Comparison of ENCODE assay signal across 8 cellular contexts in genomic region chr15:31080618-31081017, GRCh38. TPM values are rescaled to one million over a fixed set of nuclear protein-coding genes. Genes with fewer than 3 reads are reported as not detected.
DNase-seq lines count a peak whose midpoint lies in the region; ATAC-seq and TF ChIP-seq lines count a peak whose summit lies in the region.

No MANE protein-coding gene starts in this region.

- no peak for ATAC-seq in RWPE2 (ENCODE audit: low read depth)
- no peak for ATAC-seq in GM18870 (IDR thresholded peaks at IDR 0.05; ENCODE audit: unreplicated experiment)
- no peak for ATAC-seq in HG03196 (IDR thresholded peaks at IDR 0.05; ENCODE audit: unreplicated experiment)

- H3K36me3 ChIP-seq in ES-I3 (ENCODE audit: insufficient read depth, low read length): no peaks in the 10 kb centered on the region
- no peaks in the 10 kb centered on the region for H3K36me3 ChIP-seq in RWPE2 (ENCODE audit: low read depth)
- H3K36me3 ChIP-seq in stomach: no peaks in the 10 kb centered on the region

- DNase-seq in RWPE2 (ENCODE audit: low spot score): peak; percentile 72
- DNase-seq in medulla oblongata (ENCODE audit: extremely low spot score): peak; percentile 32
- DNase-seq in stomach: peak; percentile 81
- no peak for DNase-seq in RKO (ENCODE audit: low spot score)

- no peak for TF ChIP-seq EP300 in stomach (IDR thresholded peaks at IDR 0.05)

- H3K4me1 Mint-ChIP-seq in dendritic cell treated with granulocyte-macrophage colony-stimulating factor and Interleukin-4, amounts not matched to agents 40 ng/mL and 50 ng/mL, for 4 days (ENCODE audit: low read depth): peaks cover 69% of the 10 kb centered on the region

- H3K4me1 ChIP-seq in ES-I3 (ENCODE audit: insufficient read depth, low read length) (peaks cover 45% of the 10 kb centered on the region), RWPE2 (ENCODE audit: insufficient read depth, poor library complexity, severe bottlenecking) (no peaks in the 10 kb centered on the region), stomach (peaks cover 19 to 44% (median 35%) of the 10 kb centered on the region in 4 donors)

- intact Hi-C loops in dendritic cell treated with granulocyte-macrophage colony-stimulating factor and Interleukin-4, amounts not matched to agents 40 ng/mL and 50 ng/mL, for 4 days (cut with micrococcal nuclease): loop anchor here (5.0 kb wide), 1 partner anchor 88 kb away; the partner anchor contains the start of gene MTMR10
- intact Hi-C loops in stomach (cut with DNase I; ENCODE audit: low total_unique reads): no loop called here

- no peaks in the 10 kb centered on the region for H3K27me3 ChIP-seq in RWPE2 (ENCODE audit: insufficient read depth, poor library complexity, severe bottlenecking)
- peaks cover 0 to 13% (median 0%) of the 10 kb centered on the region in 3 donors for H3K27me3 ChIP-seq in stomach

- H3K9me3 ChIP-seq in ES-I3 (ENCODE audit: control insufficient read depth, insufficient read depth, low read length) (no peaks in the 10 kb centered on the region), RWPE2 (ENCODE audit: severe bottlenecking) (no peaks in the 10 kb centered on the region), stomach (no peaks in the 10 kb centered on the region)

- H3K4me3 Mint-ChIP-seq in dendritic cell treated with granulocyte-macrophage colony-stimulating factor and Interleukin-4, amounts not matched to agents 40 ng/mL and 50 ng/mL, for 4 days: peak overlapping the region; percentile 62

- H3K36me3 Mint-ChIP-seq in dendritic cell treated with granulocyte-macrophage colony-stimulating factor and Interleukin-4, amounts not matched to agents 40 ng/mL and 50 ng/mL, for 4 days (ENCODE audit: low read depth): no peaks in the 10 kb centered on the region

- H3K9ac ChIP-seq in ES-I3 (ENCODE audit: low read depth, low read length): peak overlapping the region; percentile 47; the same call in 1 of the 2 replicates

- peak overlapping the region; percentile 89 for H3K27ac Mint-ChIP-seq in dendritic cell treated with granulocyte-macrophage colony-stimulating factor and Interleukin-4, amounts not matched to agents 40 ng/mL and 50 ng/mL, for 4 days

- H3K27ac ChIP-seq in RWPE2 (ENCODE audit: poor library complexity, severe bottlenecking) (no peak overlapping the region), stomach (peak overlapping the region; percentile 72 to 83 (median 79))

- TF ChIP-seq CTCF in RWPE2 (IDR thresholded peaks at IDR 0.05; ENCODE audit: poor library complexity, severe bottlenecking): no peak
- no peak for TF ChIP-seq CTCF in stomach (IDR thresholded peaks at IDR 0.05)

- peaks cover 1% of the 10 kb centered on the region for H3K9me3 Mint-ChIP-seq in dendritic cell treated with granulocyte-macrophage colony-stimulating factor and Interleukin-4, amounts not matched to agents 40 ng/mL and 50 ng/mL, for 4 days

- 5 to 39% (median 15%) methylated on average over 12 to 26 of the region's 26 CpGs for WGBS in stomach, 5 donors

- H3K27me3 Mint-ChIP-seq in dendritic cell treated with granulocyte-macrophage colony-stimulating factor and Interleukin-4, amounts not matched to agents 40 ng/mL and 50 ng/mL, for 4 days: peaks cover 2% of the 10 kb centered on the region

- H3K4me3 ChIP-seq in RWPE2 (ENCODE audit: severe bottlenecking): no peak overlapping the region
- H3K4me3 ChIP-seq in stomach: peak overlapping the region; percentile 15 to 30 (median 22)

- no peak for TF ChIP-seq POLR2A in stomach (IDR thresholded peaks at IDR 0.05)

RNA-seq across cellular contexts. Expression of gene TRPM1, which starts 20.9 kb away (rescaled TPM):
- not detected for total RNA-seq in stomach
- under 1 TPM in 1 of 3 donors, not detected in 2; 0.15 TPM for polyA plus RNA-seq in stomach
